In the genomic region with DNA sequence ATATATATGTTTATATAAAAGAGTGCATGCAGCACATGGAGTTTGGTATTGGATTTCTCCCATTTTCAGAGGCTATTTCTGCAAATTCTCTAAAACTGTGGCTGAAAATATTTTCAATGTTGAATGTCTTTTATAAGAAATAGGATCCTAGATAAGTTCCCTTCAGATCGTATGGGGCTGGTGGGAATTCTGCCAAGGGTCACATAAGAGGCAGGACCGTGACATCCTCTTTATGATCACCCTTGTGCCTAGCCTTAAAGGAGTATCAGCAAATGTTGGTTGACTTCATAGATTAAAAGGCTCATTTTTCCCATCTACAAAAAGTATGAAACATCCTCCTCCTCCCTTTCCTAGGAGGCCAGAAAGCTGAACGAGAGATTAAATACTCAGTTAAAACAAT, we compare ENCODE assay signal across 30 cellular contexts. TPM values are rescaled to one million over a fixed set of nuclear protein-coding genes. Genes with fewer than 3 reads are reported as not detected.
A peak's percentile ranks its signal among the peaks of the same experiment; 100 is the strongest.
DNase-seq lines count a peak whose midpoint lies in the region; ATAC-seq, FAIRE-seq and TF ChIP-seq lines count a peak whose summit lies in the region.
"Had no signal": no experiment of that assay in that cellular context is flagged by ENCODE, and none has a peak within 500 bp of the region (broad histone marks: within the 10 kb centered on the region; RNA-seq: fewer than 3 reads in every experiment).

No MANE protein-coding gene starts in this region.

- no peak for TF ChIP-seq CTCF in GM23338 (conservative IDR thresholded peaks at IDR 0.05; ENCODE audit: low read depth in 2 of 2)
- TF ChIP-seq CTCF in astrocyte (IDR thresholded peaks at IDR 0.05; ENCODE audit: insufficient read depth, low read depth, low read length) = no peak
- no peak for TF ChIP-seq CTCF in glutamatergic neuron (IDR thresholded peaks at IDR 0.05; ENCODE audit: partially characterized antibody, unreplicated experiment)

- H3K4me1 Mint-ChIP-seq in GM23338 = peaks cover 22% of the 10 kb centered on the region
- peaks cover 30% of the 10 kb centered on the region for H3K4me1 Mint-ChIP-seq in astrocyte (ENCODE audit: low read depth, unreplicated experiment)
- H3K4me1 Mint-ChIP-seq in naive thymus-derived CD8-positive, alpha-beta T cell = peaks cover 25 to 46% (median 35%) of the 10 kb centered on the region in 4 donors
- H3K4me1 Mint-ChIP-seq in stimulated activated memory B cell treated with anti-CD40 and anti-IgM and Interleukin-4, amounts not matched to agents 10 μg/mL and 1 μg/mL and 100 μg/mL, for 72 hours = peaks cover 33% of the 10 kb centered on the region
- H3K4me1 Mint-ChIP-seq in glutamatergic neuron (ENCODE audit: low read depth, unreplicated experiment) = peaks cover 5% of the 10 kb centered on the region

- H3K4me2 ChIP-seq in BLaER1 treated with 17β-estradiol and CSF1 and Interleukin-3, amounts not matched to agents 10 nM and 100 nM = peak overlapping the region in 8 of 11 experiments; percentile 81 to 95 (median 90); a peak in 12 of 22 replicates
- no peak overlapping the region for H3K4me2 ChIP-seq in GM23338
- no peak overlapping the region for H3K4me2 ChIP-seq in astrocyte (ENCODE audit: low read length)

- peaks cover 0 to 1% (median 0%) of the 10 kb centered on the region in 11 experiments; a peak in 4 of 22 replicates for H3K9me3 ChIP-seq in BLaER1 treated with 17β-estradiol and CSF1 and Interleukin-3, amounts not matched to agents 10 nM and 100 nM (replicated peaks in 1 of 11)
- no peaks in the 10 kb centered on the region for H3K9me3 ChIP-seq in astrocyte (ENCODE audit: insufficient read depth, low read depth, low read length)
- H3K9me3 ChIP-seq: prostate gland, thyroid gland, vagina had no signal

- no peaks in the 10 kb centered on the region for H3K36me3 Mint-ChIP-seq in GM23338 (ENCODE audit: low read depth)
- H3K36me3 Mint-ChIP-seq in astrocyte (ENCODE audit: low read depth, unreplicated experiment) = no peaks in the 10 kb centered on the region
- peaks cover 0 to 8% (median 0%) of the 10 kb centered on the region in 3 donors for H3K36me3 Mint-ChIP-seq in naive thymus-derived CD8-positive, alpha-beta T cell
- peaks cover 17% of the 10 kb centered on the region for H3K36me3 Mint-ChIP-seq in stimulated activated memory B cell treated with anti-CD40 and anti-IgM and Interleukin-4, amounts not matched to agents 10 μg/mL and 1 μg/mL and 100 μg/mL, for 72 hours
- H3K36me3 Mint-ChIP-seq in glutamatergic neuron (ENCODE audit: unreplicated experiment) = peaks cover 4% of the 10 kb centered on the region

- H3K4me3 Mint-ChIP-seq in GM23338 (peak overlapping the region; percentile 43; the same call in 1 of the 3 replicates), astrocyte (ENCODE audit: unreplicated experiment) (peak overlapping the region; percentile 77), glutamatergic neuron (ENCODE audit: unreplicated experiment) (no peak overlapping the region)
- peak overlapping the region in 5 of 10 donors; percentile 45 to 98 (median 57) for H3K4me3 Mint-ChIP-seq in naive thymus-derived CD8-positive, alpha-beta T cell
- no peak overlapping the region for H3K4me3 Mint-ChIP-seq in stimulated activated memory B cell treated with anti-CD40 and anti-IgM and Interleukin-4, amounts not matched to agents 10 μg/mL and 1 μg/mL and 100 μg/mL, for 72 hours

- H3K4me3 ChIP-seq in BLaER1 treated with 17β-estradiol and CSF1 and Interleukin-3, amounts not matched to agents 10 nM and 100 nM = no peak overlapping the region
- H3K4me3 ChIP-seq in GM23338 (no peak overlapping the region), astrocyte (ENCODE audit: insufficient read depth, low read depth, low read length) (no peak overlapping the region)
- H3K4me3 ChIP-seq: cardiac muscle cell, prostate gland, thyroid gland had no signal

- no peak overlapping the region for H3K27ac Mint-ChIP-seq in GM23338
- no peak overlapping the region for H3K27ac Mint-ChIP-seq in astrocyte (ENCODE audit: unreplicated experiment)
- H3K27ac Mint-ChIP-seq in naive thymus-derived CD8-positive, alpha-beta T cell = peak overlapping the region in 8 of 10 donors; percentile 47 to 96 (median 93)
- H3K27ac Mint-ChIP-seq in stimulated activated memory B cell treated with anti-CD40 and anti-IgM and Interleukin-4, amounts not matched to agents 10 μg/mL and 1 μg/mL and 100 μg/mL, for 72 hours = no peak overlapping the region
- H3K27ac Mint-ChIP-seq in glutamatergic neuron (ENCODE audit: unreplicated experiment) = no peak overlapping the region

- H3K4me1 ChIP-seq in BLaER1 treated with 17β-estradiol and CSF1 and Interleukin-3, amounts not matched to agents 10 nM and 100 nM = peaks cover 26 to 43% (median 36%) of the 10 kb centered on the region in 10 experiments
- peaks cover 24% of the 10 kb centered on the region for H3K4me1 ChIP-seq in GM23338 (ENCODE audit: insufficient read depth)
- peaks cover 6% of the 10 kb centered on the region for H3K4me1 ChIP-seq in astrocyte (ENCODE audit: insufficient read depth, low read length)
- H3K4me1 ChIP-seq: prostate gland had no signal

- POLR2A ChIA-PET in naive thymus-derived CD8-positive, alpha-beta T cell (lab: Charles Lee) = interaction anchor here (1.0 to 2.9 kb wide), 2 partner anchors 10 to 24 kb away, joined by 4 to 9 read pairs; no protein-coding TSS in a partner anchor

- H3K79me2 ChIP-seq in GM23338 (replicated peaks; ENCODE audit: insufficient read depth) = peaks cover 28% of the 10 kb centered on the region
- peaks cover 24% of the 10 kb centered on the region for H3K79me2 ChIP-seq in astrocyte (ENCODE audit: insufficient read depth, low read length)

- no peak overlapping the region for H2AFZ ChIP-seq in GM23338
- no peak overlapping the region for H2AFZ ChIP-seq in astrocyte (ENCODE audit: low read depth, low read length)

- H3K9me3 Mint-ChIP-seq in GM23338 (no peaks in the 10 kb centered on the region), astrocyte (ENCODE audit: unreplicated experiment) (peaks cover 2% of the 10 kb centered on the region), glutamatergic neuron (ENCODE audit: unreplicated experiment) (peaks cover 4% of the 10 kb centered on the region)
- no peaks in the 10 kb centered on the region for H3K9me3 Mint-ChIP-seq in naive thymus-derived CD8-positive, alpha-beta T cell
- no peaks in the 10 kb centered on the region for H3K9me3 Mint-ChIP-seq in stimulated activated memory B cell treated with anti-CD40 and anti-IgM and Interleukin-4, amounts not matched to agents 10 μg/mL and 1 μg/mL and 100 μg/mL, for 72 hours
- H3K9me3 Mint-ChIP-seq: activated B cell treated with CpG ODN at 0.5 μM for 24 hours; activated naive CD4-positive, alpha-beta T cell treated with anti-CD3 and anti-CD28 coated beads, Interleukin-2, amount 10 ng/mL, durations not matched to agents 7 days and 5 days; T-cell had no signal

- H3K27me3 Mint-ChIP-seq in GM23338 (ENCODE audit: insufficient read depth, low read depth, poor library complexity) (peaks cover 5% of the 10 kb centered on the region), astrocyte (ENCODE audit: low read depth, unreplicated experiment) (no peaks in the 10 kb centered on the region), glutamatergic neuron (ENCODE audit: unreplicated experiment) (peaks cover 7% of the 10 kb centered on the region)
- H3K27me3 Mint-ChIP-seq in naive thymus-derived CD8-positive, alpha-beta T cell = no peaks in the 10 kb centered on the region
- no peaks in the 10 kb centered on the region for H3K27me3 Mint-ChIP-seq in stimulated activated memory B cell treated with anti-CD40 and anti-IgM and Interleukin-4, amounts not matched to agents 10 μg/mL and 1 μg/mL and 100 μg/mL, for 72 hours
- H3K27me3 Mint-ChIP-seq: activated B cell treated with CpG ODN at 0.5 μM for 24 hours, T-cell had no signal

- no peaks in the 10 kb centered on the region for H3K9me2 ChIP-seq in GM23338 (ENCODE audit: insufficient read depth)

- peaks cover 7 to 20% (median 11%) of the 10 kb centered on the region in 11 experiments; a peak in 16 of 22 replicates for H4K20me1 ChIP-seq in BLaER1 treated with 17β-estradiol and CSF1 and Interleukin-3, amounts not matched to agents 10 nM and 100 nM
- H4K20me1 ChIP-seq in GM23338 (replicated peaks; ENCODE audit: insufficient read depth) (0 out of 2 replicates have a peak, but pooled peaks cover 3% of the 10 kb centered on the region), astrocyte (ENCODE audit: insufficient read depth, low read length) (peaks cover 9% of the 10 kb centered on the region)

- H3F3A ChIP-seq in GM23338 (replicated peaks; ENCODE audit: low read depth) = no peaks in the 10 kb centered on the region; the same call in 1 of the 2 replicates

- H3K9ac ChIP-seq in BLaER1 treated with 17β-estradiol and CSF1 and Interleukin-3, amounts not matched to agents 10 nM and 100 nM = no peak overlapping the region
- H3K9ac ChIP-seq in astrocyte (ENCODE audit: low read length) = no peak overlapping the region
- H3K9ac ChIP-seq: GM23248 had no signal

- no peak for FAIRE-seq in astrocyte (lab: Jason Lieb, UNC)
- FAIRE-seq: G401.6, islet of Langerhans had no signal

- no peak for DNase-seq in GM23338 (ENCODE audit: low spot score)
- no peak for DNase-seq in astrocyte (ENCODE audit: low read depth)
- DNase-seq in naive thymus-derived CD8-positive, alpha-beta T cell = no peak
- no peak for DNase-seq in NCI-H524 (lab: John Stamatoyannopoulos, UW)
- no peak for DNase-seq in glutamatergic neuron
- DNase-seq: ACHN; activated B cell treated with CpG ODN at 0.5 μM for 24 hours; activated CD4-positive, alpha-beta T cell treated with anti-CD3 and anti-CD28 coated beads, Interleukin-2, amount 50 U/mL, for 4 hours; activated naive CD4-positive, alpha-beta T cell treated with anti-CD3 and anti-CD28 coated beads, Interleukin-2, amount 10 ng/mL, durations not matched to agents 7 days and 5 days; cortex of kidney; effector memory CD4-positive, alpha-beta T cell; GM23248; mesenchymal stem cell; NCI-H1092 treated with DMSO at 0.1 percent for 48 hours; NCI-H2171; nucleus accumbens; thyroid gland had no signal

- peaks cover 0 to 22% (median 13%) of the 10 kb centered on the region in 11 experiments; a peak in 13 of 22 replicates for H3K36me3 ChIP-seq in BLaER1 treated with 17β-estradiol and CSF1 and Interleukin-3, amounts not matched to agents 10 nM and 100 nM
- H3K36me3 ChIP-seq in GM23338 (ENCODE audit: insufficient read depth) = no peaks in the 10 kb centered on the region
- H3K36me3 ChIP-seq in astrocyte (ENCODE audit: insufficient read depth, low read length) = no peaks in the 10 kb centered on the region
- H3K36me3 ChIP-seq: cardiac muscle cell, prostate gland, thyroid gland, vagina had no signal

- ATAC-seq in GM23338 (no peak), HG02970 (IDR thresholded peaks at IDR 0.05; ENCODE audit: low FRiP score, unreplicated experiment) (no peak)
- no peak for ATAC-seq in naive thymus-derived CD8-positive, alpha-beta T cell
- ATAC-seq in stimulated activated memory B cell treated with anti-CD40 and anti-IgM and Interleukin-4, amounts not matched to agents 10 μg/mL and 1 μg/mL and 100 μg/mL, for 72 hours = no peak
- ATAC-seq: left lobe of liver, sciatic nerve, T-cell had no signal

- H3K27ac ChIP-seq in BLaER1 treated with 17β-estradiol and CSF1 and Interleukin-3, amounts not matched to agents 10 nM and 100 nM = no peak overlapping the region
- no peak overlapping the region for H3K27ac ChIP-seq in GM23338 (ENCODE audit: low read depth)
- no peak overlapping the region for H3K27ac ChIP-seq in astrocyte (ENCODE audit: low read depth, low read length)
- H3K27ac ChIP-seq: cardiac muscle cell, epithelial cell of prostate, GM23248, prostate gland, RWPE1, thyroid gland, vagina had no signal

- H3K27me3 ChIP-seq in BLaER1 treated with 17β-estradiol and CSF1 and Interleukin-3, amounts not matched to agents 10 nM and 100 nM = no peaks in the 10 kb centered on the region
- peaks cover 5% of the 10 kb centered on the region; the same call in 1 of the 2 replicates for H3K27me3 ChIP-seq in GM23338 (ENCODE audit: insufficient read depth)
- peaks cover 8% of the 10 kb centered on the region for H3K27me3 ChIP-seq in astrocyte (ENCODE audit: insufficient read depth, low read length)
- H3K27me3 ChIP-seq: cardiac muscle cell, thyroid gland, vagina had no signal

RNA-seq across cellular contexts. Expression of gene IFNAR2, which starts 1.3 kb away (rescaled TPM):
- 11.1 and 18.2 TPM in 2 replicates for total RNA-seq in GM23338 (2014; rRNA removed; shearing (Covaris generic))
- polyA plus RNA-seq in GM23338 (2016; fragmentation: Nextera tagmentation; extraction: Ambion mirVana) = 14.5 and 16.8 TPM in 2 replicates
- total RNA-seq in astrocyte (23.3 and 26.7 TPM in 2 replicates), glutamatergic neuron (ENCODE audit: unreplicated experiment) (6.9 TPM)
- total RNA-seq in naive thymus-derived CD8-positive, alpha-beta T cell = 10 to 100 TPM; 59.7 to 66.4 TPM
- polyA plus RNA-seq in naive thymus-derived CD8-positive, alpha-beta T cell = 10 to 100 TPM; 53.9 to 72.9 (median 63.3) TPM

RNA-seq across cellular contexts. Expression of gene IL10RB, which starts 37.7 kb away (rescaled TPM):
- total RNA-seq in GM23338 (2014; rRNA removed; shearing (Covaris generic)) = 2.1 and 2.5 TPM in 2 replicates
- 2.2 and 2.4 TPM in 2 replicates for polyA plus RNA-seq in GM23338 (2016; fragmentation: Nextera tagmentation; extraction: Ambion mirVana)
- total RNA-seq in astrocyte = 14.0 and 17.0 TPM in 2 replicates
- total RNA-seq in naive thymus-derived CD8-positive, alpha-beta T cell = 10 to 100 TPM; 29.4 to 33.2 TPM
- 10 to 100 TPM; 44.6 to 50.6 (median 50.5) TPM for polyA plus RNA-seq in naive thymus-derived CD8-positive, alpha-beta T cell
- total RNA-seq in glutamatergic neuron (ENCODE audit: unreplicated experiment) = 4.7 TPM

Comparison
In these comparisons a context has a peak if more than half of its experiments do, and no peak if none do; other contexts are left out.
1. H3K4me2 ChIP-seq: peak in BLaER1 treated with 17β-estradiol and CSF1 and Interleukin-3, amounts not matched to agents 10 nM and 100 nM (8 of 11); none in GM23338 (single experiment) and astrocyte (single experiment).
2. H3K27ac Mint-ChIP-seq: peak in naive thymus-derived CD8-positive, alpha-beta T cell (8 of 10); none in GM23338 (single experiment), astrocyte (single experiment), stimulated activated memory B cell treated with anti-CD40 and anti-IgM and Interleukin-4, amounts not matched to agents 10 μg/mL and 1 μg/mL and 100 μg/mL, for 72 hours (single experiment) and glutamatergic neuron (single experiment).
3. H3K4me3 Mint-ChIP-seq: peak in GM23338 (single experiment) and astrocyte (single experiment); none in stimulated activated memory B cell treated with anti-CD40 and anti-IgM and Interleukin-4, amounts not matched to agents 10 μg/mL and 1 μg/mL and 100 μg/mL, for 72 hours (single experiment) and glutamatergic neuron (single experiment).